ENCODE assay signal across 8 cellular contexts in genomic region chr15:98865397-98866339, GRCh38.
A peak's percentile ranks its signal among the peaks of the same experiment; 100 is the strongest.
DNase-seq lines count a peak whose midpoint lies in the region; ATAC-seq, FAIRE-seq and TF ChIP-seq lines count a peak whose summit lies in the region.

No MANE protein-coding gene starts in this region.

- no peaks in the 10 kb centered on the region for H4K20me1 ChIP-seq in endothelial cell of umbilical vein (replicated peaks; ENCODE audit: control insufficient read depth, extremely low read depth, insufficient read depth, low read length)

- peak; percentile 65 for FAIRE-seq in endothelial cell of umbilical vein (lab: Jason Lieb, UNC)

- TSS peak; percentile 31 for BruUV-seq in endothelial cell of umbilical vein (replicated peaks; lab: Mats Ljungman, UMichigan)

- H3K27me3 ChIP-seq in endothelial cell of umbilical vein (ENCODE audit: control insufficient read depth in 2 of 2, insufficient read depth in 2 of 2, low read length in 2 of 2) = no peaks in the 10 kb centered on the region
- no peaks in the 10 kb centered on the region for H3K27me3 ChIP-seq in muscle layer of colon (ENCODE audit: control insufficient read depth in 1 of 2, insufficient read depth in 2 of 2, low read length in 2 of 2)

- H3K9me3 ChIP-seq in endothelial cell of umbilical vein (replicated peaks; ENCODE audit: control insufficient read depth, insufficient read depth, low read length) (no peaks in the 10 kb centered on the region), muscle layer of colon (ENCODE audit: low read length) (no peaks in the 10 kb centered on the region)

- POLR2A ChIA-PET in endothelial cell of umbilical vein (lab: Charles Lee) = interaction anchor here (0.8 kb wide), 1 partner anchor 54 kb away, joined by 3 read pairs; no protein-coding TSS in a partner anchor

- H3K4me3 Mint-ChIP-seq in stimulated activated memory B cell treated with anti-CD40 and anti-IgM and Interleukin-4, amounts not matched to agents 10 μg/mL and 1 μg/mL and 100 μg/mL, for 72 hours = peak overlapping the region; percentile 74

- H3K27ac Mint-ChIP-seq in stimulated activated memory B cell treated with anti-CD40 and anti-IgM and Interleukin-4, amounts not matched to agents 10 μg/mL and 1 μg/mL and 100 μg/mL, for 72 hours = peak overlapping the region; percentile 87

- no peaks in the 10 kb centered on the region for H3K9me1 ChIP-seq in endothelial cell of umbilical vein (replicated peaks; ENCODE audit: control insufficient read depth, extremely low read depth, insufficient read depth, low read length)

- H3K36me3 Mint-ChIP-seq in stimulated activated memory B cell treated with anti-CD40 and anti-IgM and Interleukin-4, amounts not matched to agents 10 μg/mL and 1 μg/mL and 100 μg/mL, for 72 hours = no peaks in the 10 kb centered on the region

- peak overlapping the region; percentile 93 for H3K4me2 ChIP-seq in endothelial cell of umbilical vein (ENCODE audit: insufficient read depth, low read length)

- no peak for TF ChIP-seq CTCF in endothelial cell of umbilical vein (IDR thresholded peaks at IDR 0.05; ENCODE audit: extremely low read depth in 1 of 2, insufficient read depth in 1 of 2, low read depth in 1 of 2, low read length in 2 of 2)

- CTCF ChIA-PET in endothelial cell of umbilical vein (lab: Charles Lee) = interaction anchor here (0.9 to 3.3 kb wide), 11 partner anchors 8 to 347 kb away, joined by 3 to 44 read pairs (median 5); no protein-coding TSS in a partner anchor

- dilution Hi-C loops in endothelial cell of umbilical vein (cut with MboI; ENCODE audit: extremely low pct_ligation_motif_present, low sequenced_read_pairs) = no loop called here

- H3K4me1 ChIP-seq in endothelial cell of umbilical vein (ENCODE audit: control insufficient read depth, extremely low read depth, insufficient read depth, low read length) (peaks cover 4% of the 10 kb centered on the region), muscle layer of colon (ENCODE audit: insufficient read depth, low read length) (peaks cover 35% of the 10 kb centered on the region)

- TF ChIP-seq POLR2A in endothelial cell of umbilical vein (IDR thresholded peaks at IDR 0.05; ENCODE audit: low read depth, low read length) = peak; percentile 23

- H3K27me3 Mint-ChIP-seq in stimulated activated memory B cell treated with anti-CD40 and anti-IgM and Interleukin-4, amounts not matched to agents 10 μg/mL and 1 μg/mL and 100 μg/mL, for 72 hours = no peaks in the 10 kb centered on the region

- ATAC-seq in GM18858 (IDR thresholded peaks at IDR 0.05; ENCODE audit: unreplicated experiment) = peak; percentile 74
- peak; percentile 97 for ATAC-seq in HG03097 (IDR thresholded peaks at IDR 0.05; ENCODE audit: low FRiP score, unreplicated experiment)
- ATAC-seq in stimulated activated memory B cell treated with anti-CD40 and anti-IgM and Interleukin-4, amounts not matched to agents 10 μg/mL and 1 μg/mL and 100 μg/mL, for 72 hours = peak; percentile 96

- H3K9me3 Mint-ChIP-seq in stimulated activated memory B cell treated with anti-CD40 and anti-IgM and Interleukin-4, amounts not matched to agents 10 μg/mL and 1 μg/mL and 100 μg/mL, for 72 hours = no peaks in the 10 kb centered on the region

- H3K4me3 ChIP-seq in endothelial cell of umbilical vein (replicated peaks in 1 of 3; ENCODE audit: insufficient read depth in 1 of 3, low read depth in 1 of 3, low read length in 3 of 3) = peak overlapping the region; percentile 25 to 78 (median 44)
- peak overlapping the region; percentile 31 to 66 for H3K4me3 ChIP-seq in muscle layer of colon (ENCODE audit: low read depth in 1 of 2, low read length in 2 of 2)

- peak; percentile 78 for DNase-seq in A172 (ENCODE audit: low spot score)
- peak; percentile 58 for DNase-seq in NCI-H774 (lab: John Stamatoyannopoulos, UW)
- DNase-seq in activated CD8-positive, alpha-beta memory T cell treated with anti-CD3 and anti-CD28 coated beads, Interleukin-2, amount 50 U/mL, for 1 hour (ENCODE audit: extremely low read depth) = peak; percentile 36
- DNase-seq in endothelial cell of umbilical vein (ENCODE audit: low read depth, low spot score) = peak; percentile 68

- no peaks in the 10 kb centered on the region for H3K79me2 ChIP-seq in endothelial cell of umbilical vein (ENCODE audit: control insufficient read depth, insufficient read depth, low read length)

- peak overlapping the region; percentile 78 for H3K27ac ChIP-seq in endothelial cell of umbilical vein (ENCODE audit: insufficient read depth, low read depth, low read length)
- peak overlapping the region; percentile 64 for H3K27ac ChIP-seq in muscle layer of colon (ENCODE audit: low read depth, low read length)

- peaks cover 22% of the 10 kb centered on the region for H3K4me1 Mint-ChIP-seq in stimulated activated memory B cell treated with anti-CD40 and anti-IgM and Interleukin-4, amounts not matched to agents 10 μg/mL and 1 μg/mL and 100 μg/mL, for 72 hours

- H3K36me3 ChIP-seq in endothelial cell of umbilical vein (ENCODE audit: control insufficient read depth in 2 of 2, extremely low read depth in 1 of 2, insufficient read depth in 2 of 2, low read length in 2 of 2) = no peaks in the 10 kb centered on the region
- no peaks in the 10 kb centered on the region for H3K36me3 ChIP-seq in muscle layer of colon (ENCODE audit: insufficient read depth, low read length)

- H3K9ac ChIP-seq in endothelial cell of umbilical vein (replicated peaks; ENCODE audit: extremely low read depth, insufficient read depth, low read length) (peak overlapping the region; percentile 77), muscle layer of colon (ENCODE audit: low read length) (no peak overlapping the region)

- intact Hi-C loops in endothelial cell of umbilical vein (cut with micrococcal nuclease) = loop anchor here (1.0 to 5.0 kb wide), 3 partner anchors 32 to 192 kb away; no protein-coding TSS in a partner anchor

- peak overlapping the region; percentile 47 for H2AFZ ChIP-seq in endothelial cell of umbilical vein (ENCODE audit: low read depth, low read length)

TF ChIP-seq in endothelial cell of umbilical vein, 7 proteins besides CTCF, POLR2A, EP300 and RAD21:
- TF ChIP-seq POLR2AphosphoS5 (IDR thresholded peaks at IDR 0.05; ENCODE audit: insufficient read depth, low read depth, low read length) (peak; percentile 34), GATA2 (IDR thresholded peaks at IDR 0.05; ENCODE audit: insufficient read depth, insufficient read length, low read depth, low read length) (no peak), EZH2 (IDR thresholded peaks at IDR 0.05; ENCODE audit: borderline replicate concordance, low read depth, low read length, severe bottlenecking) (no peak), FOS (IDR thresholded peaks at IDR 0.05; ENCODE audit: borderline replicate concordance, insufficient read depth, low read length) (no peak), JUN (IDR thresholded peaks at IDR 0.05; ENCODE audit: borderline replicate concordance, insufficient read depth, insufficient read length, low read depth) (no peak), MAX (IDR thresholded peaks at IDR 0.05; ENCODE audit: insufficient read depth, insufficient read length) (peak; percentile 95)

Comparison
In these comparisons a context has a peak if more than half of its experiments do, and no peak if none do; other contexts are left out.
1. Peak in every context shown above with its lines: DNase-seq, ATAC-seq, H3K4me3 ChIP-seq and H3K27ac ChIP-seq.